Comparison of ENCODE assay signal across 10 cellular contexts in the genomic region with DNA sequence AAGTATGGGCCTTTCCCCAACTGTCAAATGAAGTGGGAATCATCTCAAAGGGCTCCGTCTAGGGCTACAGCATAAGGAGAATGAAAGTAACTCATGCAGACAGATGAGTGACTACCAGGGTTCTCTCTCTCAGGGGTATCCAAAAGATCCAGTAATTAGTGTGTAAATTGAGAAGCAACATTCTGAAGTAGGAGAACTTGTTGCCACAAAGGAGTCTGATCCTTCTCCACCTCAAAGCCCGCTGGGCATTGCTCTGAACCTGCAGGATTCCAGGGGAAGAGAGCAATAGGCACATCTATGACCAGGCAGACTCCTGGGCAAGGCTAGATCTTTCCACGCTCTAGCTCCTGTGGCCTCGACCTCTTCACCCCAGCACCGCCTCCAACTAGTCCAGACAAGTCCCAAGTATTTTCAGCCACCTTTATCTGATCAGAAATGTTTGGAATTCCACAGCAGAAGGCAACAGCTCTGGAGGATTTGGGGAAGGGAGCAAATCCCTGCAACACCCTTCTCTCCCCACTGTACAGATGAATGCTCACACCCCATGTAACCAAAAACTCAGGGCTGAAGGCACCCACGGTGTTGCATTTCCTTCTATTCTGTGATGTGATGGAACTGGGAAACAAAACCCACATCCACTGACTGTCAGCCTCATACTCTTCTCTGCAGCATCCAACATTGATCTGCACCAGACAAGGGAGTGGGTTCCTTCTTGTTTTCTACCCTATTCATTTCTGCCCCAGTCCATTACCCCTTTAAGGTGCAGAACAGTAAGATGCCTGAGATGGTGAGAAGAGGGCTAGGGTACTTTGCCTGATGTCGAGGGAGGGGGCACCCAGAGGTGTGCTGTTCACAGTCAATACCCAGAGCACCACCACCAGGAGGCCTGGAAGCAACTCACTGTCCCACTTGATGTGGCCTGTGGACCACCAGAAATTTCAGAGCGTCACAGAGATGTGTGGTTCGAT. TPM values are rescaled to one million over a fixed set of nuclear protein-coding genes. Genes with fewer than 3 reads are reported as not detected.
DNase-seq lines count a peak whose midpoint lies in the region; ATAC-seq and TF ChIP-seq lines count a peak whose summit lies in the region.
"Had no signal": no experiment of that assay in that cellular context is flagged by ENCODE, and none has a peak within 500 bp of the region (broad histone marks: within the 10 kb centered on the region; RNA-seq: fewer than 3 reads in every experiment).

No MANE protein-coding gene starts in this region.

- H3K36me3 ChIP-seq in CD4-positive, alpha-beta memory T cell (ENCODE audit: insufficient read depth, low read length): peaks cover 5% of the 10 kb centered on the region
- peaks cover 20% of the 10 kb centered on the region; the same call in 1 of the 2 replicates for H3K36me3 ChIP-seq in OCI-LY1 (ENCODE audit: insufficient read depth, low read length)
- H3K36me3 ChIP-seq: vagina had no signal

- H3K9me2 ChIP-seq in OCI-LY1 (ENCODE audit: low read depth, low read length): no peaks in the 10 kb centered on the region

- H3K9ac ChIP-seq in OCI-LY1 (ENCODE audit: low read length): no peak overlapping the region

- no peak for ATAC-seq in left colon

- no peaks in the 10 kb centered on the region for H3K27me3 ChIP-seq in CD4-positive, alpha-beta memory T cell (ENCODE audit: insufficient read depth, low read length)
- H3K27me3 ChIP-seq in OCI-LY1 (ENCODE audit: insufficient read depth, low read length): no peaks in the 10 kb centered on the region
- H3K27me3 ChIP-seq: vagina had no signal

- H3K4me3 ChIP-seq in CD4-positive, alpha-beta memory T cell (ENCODE audit: low read length in 2 of 2): no peak overlapping the region
- H3K4me3 ChIP-seq in OCI-LY1 (ENCODE audit: low read depth, low read length, poor library complexity, severe bottlenecking): no peak overlapping the region
- H3K4me3 ChIP-seq: vagina had no signal

- peaks cover 73 to 99% (median 84%) of the 10 kb centered on the region in 4 donors for H3K4me1 Mint-ChIP-seq in CD4-positive, alpha-beta memory T cell
- H3K4me1 Mint-ChIP-seq in nephron: peaks cover 66% of the 10 kb centered on the region

- peak overlapping the region; percentile 88 to 97 (median 91) for H3K27ac Mint-ChIP-seq in CD4-positive, alpha-beta memory T cell
- peak overlapping the region; percentile 48 to 86 (median 54) for H3K27ac Mint-ChIP-seq in nephron

- H3K9me3 Mint-ChIP-seq in CD4-positive, alpha-beta memory T cell: no peaks in the 10 kb centered on the region
- no peaks in the 10 kb centered on the region for H3K9me3 Mint-ChIP-seq in nephron

- no peak overlapping the region for H3K4me2 ChIP-seq in OCI-LY1 (ENCODE audit: low read length)

- H3K9me3 ChIP-seq in CD4-positive, alpha-beta memory T cell (ENCODE audit: control insufficient read depth in 1 of 2, low read length in 2 of 2): no peaks in the 10 kb centered on the region
- H3K9me3 ChIP-seq in OCI-LY1 (ENCODE audit: low read length): no peaks in the 10 kb centered on the region
- H3K9me3 ChIP-seq: vagina had no signal

- peak in 1 of 5 donors; percentile 16 for DNase-seq in CD4-positive, alpha-beta memory T cell
- DNase-seq in NCI-H2081 treated with DMSO at 0.1 percent for 48 hours (lab: John Stamatoyannopoulos, UW) (no peak), hypothalamus (lab: John Stamatoyannopoulos, UW) (no peak), left colon (no peak), AG08396 (ENCODE audit: low spot score) (no peak)

- POLR2A ChIA-PET in CD4-positive, alpha-beta memory T cell (lab: Charles Lee; ENCODE audit: partially characterized antibody): interaction anchor here (6.0 kb wide), 1 partner anchor 42 kb away, joined by 125 read pairs; the partner anchor contains the start of gene BCL2L1

- intact Hi-C loops in CD4-positive, alpha-beta memory T cell (cut with micrococcal nuclease): no loop called here
- intact Hi-C loops in left colon (cut with DNase I, micrococcal nuclease): no loop called here

- peaks cover 96% of the 10 kb centered on the region for H3K4me1 ChIP-seq in CD4-positive, alpha-beta memory T cell (ENCODE audit: insufficient read depth, low read length)
- peaks cover 70% of the 10 kb centered on the region for H3K4me1 ChIP-seq in OCI-LY1 (ENCODE audit: insufficient read depth, low read length, severe bottlenecking)

- TF ChIP-seq CTCF in OCI-LY1 (IDR thresholded peaks at IDR 0.05; ENCODE audit: low read length) (no peak), nephron (IDR thresholded peaks at IDR 0.05; ENCODE audit: unreplicated experiment in 3 of 3) (no peak)

- CTCF ChIA-PET in CD4-positive, alpha-beta memory T cell (lab: Charles Lee; ENCODE audit: partially characterized antibody): interaction anchor here (5.7 to 8.2 kb wide), 2 partner anchors 18 to 45 kb away, joined by 87 to 94 read pairs; partner anchors contain the start of gene BCL2L1

- H4K20me1 ChIP-seq in OCI-LY1 (ENCODE audit: insufficient read depth, low read length): no peaks in the 10 kb centered on the region

- H3K79me2 ChIP-seq in OCI-LY1 (ENCODE audit: insufficient read depth, low read length): no peaks in the 10 kb centered on the region

- peak overlapping the region; percentile 6 for H3K27ac ChIP-seq in CD4-positive, alpha-beta memory T cell (ENCODE audit: low read depth, low read length)
- H3K27ac ChIP-seq in OCI-LY1 (ENCODE audit: low read depth, low read length, poor library complexity, severe bottlenecking) (peak overlapping the region; percentile 50), cingulate gyrus (ENCODE audit: low read depth, low read length) (peak overlapping the region; percentile 66)
- H3K27ac ChIP-seq: vagina had no signal

- H3K27me3 Mint-ChIP-seq in CD4-positive, alpha-beta memory T cell: no peaks in the 10 kb centered on the region
- no peaks in the 10 kb centered on the region for H3K27me3 Mint-ChIP-seq in nephron (ENCODE audit: low read depth)

- no peaks in the 10 kb centered on the region; the same call in 1 of the 2 replicates for H3F3A ChIP-seq in OCI-LY1 (ENCODE audit: insufficient read depth, low read length)

- peak overlapping the region in 7 of 8 donors; percentile 14 to 76 (median 61) for H3K4me3 Mint-ChIP-seq in CD4-positive, alpha-beta memory T cell
- H3K4me3 Mint-ChIP-seq in nephron: peak overlapping the region in 1 of 3 experiments; percentile 20

- H3K36me3 Mint-ChIP-seq in CD4-positive, alpha-beta memory T cell: peaks cover 36 to 38% of the 10 kb centered on the region in 2 donors
- peaks cover 18% of the 10 kb centered on the region for H3K36me3 Mint-ChIP-seq in nephron (ENCODE audit: low read depth)

- H2AFZ ChIP-seq in OCI-LY1 (ENCODE audit: low read length): no peak overlapping the region

RNA-seq across cellular contexts. Expression of gene COX4I2, which starts 41.0 kb away (rescaled TPM):
- not detected for total RNA-seq in CD4-positive, alpha-beta memory T cell
- not detected for polyA plus RNA-seq in CD4-positive, alpha-beta memory T cell
- under 1 TPM in 1 of 2 donors, not detected in 1; 0.67 TPM for total RNA-seq in left colon
- polyA plus RNA-seq: neural cell had no signal

RNA-seq across cellular contexts. Expression of gene BCL2L1, which starts 44.0 kb away (rescaled TPM):
- 10 to 100 TPM; 20.3 to 20.8 TPM for total RNA-seq in CD4-positive, alpha-beta memory T cell
- polyA plus RNA-seq in CD4-positive, alpha-beta memory T cell: 10 to 100 TPM; 22.8 to 26.1 TPM
- total RNA-seq in left colon: 10 to 100 TPM; 84.8 to 89.0 TPM

Comparison
In these comparisons a context has a peak if more than half of its experiments do, and no peak if none do; other contexts are left out.
1. H3K27ac ChIP-seq: peak in every context shown above with its lines; median percentile 66 in cingulate gyrus; 50 in OCI-LY1; 6 in CD4-positive, alpha-beta memory T cell.